16 cellular contexts compared by ENCODE assay signal in the genomic region with DNA sequence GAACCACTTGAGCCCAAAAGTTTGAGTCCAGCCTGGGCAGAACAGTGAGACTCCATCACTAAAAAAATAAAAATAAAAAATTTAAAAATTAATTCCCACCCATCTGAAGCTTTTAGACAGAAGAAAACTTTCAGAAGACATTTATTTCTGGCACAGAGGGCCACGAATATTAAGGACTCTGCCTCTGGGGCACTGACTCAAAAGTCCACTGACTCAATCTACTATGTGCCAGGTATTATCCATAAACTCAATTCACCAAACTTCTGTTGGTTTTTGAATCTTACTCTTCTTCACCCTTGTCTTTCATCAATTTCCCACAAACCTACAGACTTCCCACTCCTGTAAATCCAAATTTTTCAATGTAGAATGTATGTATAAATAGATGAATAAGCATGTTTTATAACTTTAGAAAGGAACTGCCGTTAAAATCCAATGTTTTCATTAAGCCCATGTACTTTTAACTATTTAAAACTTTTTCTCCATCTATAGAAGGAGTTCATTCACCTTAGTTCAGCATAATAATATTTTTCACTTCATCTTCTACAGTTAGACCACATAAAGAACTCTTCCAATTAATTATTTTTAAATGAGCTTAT.
"Had no signal": no experiment of that assay in that cellular context is flagged by ENCODE, and none has a peak within 500 bp of the region (broad histone marks: within the 10 kb centered on the region; RNA-seq: fewer than 3 reads in every experiment).

No MANE protein-coding gene starts in this region.

- H3K9me3 ChIP-seq: gastrocnemius medialis, heart right ventricle, mucosa of descending colon, sigmoid colon, spleen, stomach, thoracic aorta had no signal

- H3K27ac ChIP-seq: dorsolateral prefrontal cortex, gastrocnemius medialis, heart right ventricle, parathyroid adenoma, sigmoid colon, spleen, stomach, thoracic aorta had no signal

- H3K9ac ChIP-seq: parathyroid adenoma had no signal

- H3K4me1 ChIP-seq: gastrocnemius medialis, parathyroid adenoma had no signal

- H2AFZ ChIP-seq: parathyroid adenoma had no signal

- DNase-seq: activated CD4-positive, alpha-beta T cell treated with anti-CD3 and anti-CD28 coated beads, Interleukin-2, amount 50 U/mL, for 1 hour; activated CD8-positive, alpha-beta memory T cell treated with anti-CD3 and anti-CD28 coated beads, Interleukin-2, amount 10 ng/mL, durations not matched to agents 7 days and 5 days; activated gamma-delta T cell; activated T-cell treated with anti-CD3 and anti-CD28 coated beads, Interleukin-2, amount 50 U/mL, for 24 hours; dorsolateral prefrontal cortex; endodermal cell; gastrocnemius medialis; heart right ventricle; left colon; mucosa of descending colon; naive thymus-derived CD4-positive, alpha-beta T cell; sigmoid colon; spleen; stomach had no signal

- H3K27me3 ChIP-seq: dorsolateral prefrontal cortex, gastrocnemius medialis, heart right ventricle, sigmoid colon, spleen, stomach had no signal

- H3K4me3 ChIP-seq: dorsolateral prefrontal cortex, gastrocnemius medialis, mucosa of descending colon, sigmoid colon, stomach, thoracic aorta had no signal

- ATAC-seq: activated CD8-positive, alpha-beta memory T cell treated with anti-CD3 and anti-CD28 coated beads, Interleukin-2, amount 10 ng/mL, durations not matched to agents 7 days and 5 days; gastrocnemius medialis; heart right ventricle; left colon; mucosa of descending colon; naive thymus-derived CD4-positive, alpha-beta T cell had no signal

- H3K36me3 ChIP-seq: gastrocnemius medialis, sigmoid colon, stomach, thoracic aorta had no signal
